9 cellular contexts compared by ENCODE assay signal in the genomic region with DNA sequence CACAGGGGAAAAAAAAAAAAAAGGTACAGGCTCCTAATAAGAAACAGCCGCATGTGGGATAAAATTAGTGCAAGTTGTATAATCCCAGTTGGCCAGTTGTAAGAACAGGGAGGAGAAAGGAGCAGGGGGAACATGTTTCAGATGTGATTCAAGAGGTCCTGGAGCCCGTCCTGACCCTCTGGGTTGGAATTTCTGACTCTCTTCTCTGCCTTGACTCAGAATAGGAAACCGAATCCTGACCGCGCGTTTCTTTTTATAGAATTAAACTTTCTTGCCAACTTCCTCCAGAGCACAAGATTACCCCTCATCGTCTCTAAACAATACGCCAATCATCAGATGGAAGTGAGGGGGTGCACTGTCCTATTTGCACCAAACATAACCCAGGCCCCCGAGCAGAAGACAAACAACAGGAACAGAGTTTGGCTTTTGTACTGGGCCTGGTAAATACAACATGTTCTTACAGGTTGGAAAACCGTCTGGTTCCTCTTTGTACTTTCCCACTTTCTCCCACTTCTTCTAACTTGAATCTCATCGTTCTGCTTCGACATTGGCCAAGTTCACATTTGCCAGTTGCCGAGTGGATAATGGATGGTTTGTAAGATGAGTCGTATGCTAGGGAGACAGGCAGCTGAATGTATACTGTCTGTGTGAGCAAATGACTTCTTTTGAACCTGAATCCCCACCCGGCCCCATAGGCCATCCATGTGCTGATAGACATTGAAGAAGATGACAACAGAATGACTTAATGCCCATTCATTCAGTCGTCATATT. TPM values are rescaled to one million over a fixed set of nuclear protein-coding genes. Genes with fewer than 3 reads are reported as not detected.
A peak's percentile ranks its signal among the peaks of the same experiment; 100 is the strongest.
DNase-seq lines count a peak whose midpoint lies in the region; ATAC-seq and TF ChIP-seq lines count a peak whose summit lies in the region.
"Had no signal": no experiment of that assay in that cellular context is flagged by ENCODE, and none has a peak within 500 bp of the region (broad histone marks: within the 10 kb centered on the region; RNA-seq: fewer than 3 reads in every experiment).

No MANE protein-coding gene starts in this region.

- CTCF ChIA-PET in activated naive CD4-positive, alpha-beta T cell treated with anti-CD3 and anti-CD28 coated beads for 36 hours (lab: Charles Lee): no interaction called here

- H3K4me1 ChIP-seq in BE2C: no peaks in the 10 kb centered on the region

- intact Hi-C loops in activated naive CD4-positive, alpha-beta T cell treated with anti-CD3 and anti-CD28 coated beads for 36 hours (cut with micrococcal nuclease): loop anchor here (1.0 to 5.0 kb wide), 2 partner anchors 39 to 352 kb away; no protein-coding TSS in a partner anchor
- intact Hi-C loops in left cardiac atrium (cut with DNase I): no loop called here

- H3K36me3 ChIP-seq in BE2C: no peaks in the 10 kb centered on the region

- no peaks in the 10 kb centered on the region for H3K36me3 Mint-ChIP-seq in activated naive CD4-positive, alpha-beta T cell treated with anti-CD3 and anti-CD28 coated beads for 36 hours (ENCODE audit: low read depth)
- peaks cover 0 to 2% of the 10 kb centered on the region in 2 donors for H3K36me3 Mint-ChIP-seq in activated T-cell treated with anti-CD3 and anti-CD28 coated beads, Interleukin-2, amount 50 U/mL, for 72 hours (ENCODE audit: insufficient read depth in 2 of 2)

- H3K4me3 Mint-ChIP-seq in activated naive CD4-positive, alpha-beta T cell treated with anti-CD3 and anti-CD28 coated beads for 36 hours: peak overlapping the region; percentile 45
- H3K4me3 Mint-ChIP-seq in activated T-cell treated with anti-CD3 and anti-CD28 coated beads, Interleukin-2, amount 50 U/mL, for 72 hours: peak overlapping the region; percentile 65 to 67

- ATAC-seq in activated T-cell treated with anti-CD3 and anti-CD28 coated beads, Interleukin-2, amount 50 U/mL, for 72 hours (replicated peaks in 1 of 2): peak; percentile 70 to 84
- ATAC-seq in left cardiac atrium (peak; percentile 91 to 94), HG03565 (IDR thresholded peaks at IDR 0.05; ENCODE audit: unreplicated experiment) (no peak)

- no peaks in the 10 kb centered on the region for H3K9me3 Mint-ChIP-seq in activated naive CD4-positive, alpha-beta T cell treated with anti-CD3 and anti-CD28 coated beads for 36 hours
- H3K9me3 Mint-ChIP-seq in activated T-cell treated with anti-CD3 and anti-CD28 coated beads, Interleukin-2, amount 50 U/mL, for 72 hours: peaks cover 0 to 2% of the 10 kb centered on the region in 2 donors

- no peaks in the 10 kb centered on the region for H3K9me3 ChIP-seq in BE2C

- H3K4me1 Mint-ChIP-seq in activated naive CD4-positive, alpha-beta T cell treated with anti-CD3 and anti-CD28 coated beads for 36 hours (ENCODE audit: low read depth): peaks cover 38% of the 10 kb centered on the region
- H3K4me1 Mint-ChIP-seq in activated T-cell treated with anti-CD3 and anti-CD28 coated beads, Interleukin-2, amount 50 U/mL, for 72 hours (ENCODE audit: low read depth): peaks cover 47% of the 10 kb centered on the region

- no peak overlapping the region for H3K4me3 ChIP-seq in BE2C (ENCODE audit: low read depth, low read length)

- H3K27ac Mint-ChIP-seq in activated naive CD4-positive, alpha-beta T cell treated with anti-CD3 and anti-CD28 coated beads for 36 hours: peak overlapping the region; percentile 39
- no peak overlapping the region for H3K27ac Mint-ChIP-seq in activated T-cell treated with anti-CD3 and anti-CD28 coated beads, Interleukin-2, amount 50 U/mL, for 72 hours

- no peaks in the 10 kb centered on the region for H3K27me3 Mint-ChIP-seq in activated naive CD4-positive, alpha-beta T cell treated with anti-CD3 and anti-CD28 coated beads for 36 hours (ENCODE audit: low read depth)
- no peaks in the 10 kb centered on the region for H3K27me3 Mint-ChIP-seq in activated T-cell treated with anti-CD3 and anti-CD28 coated beads, Interleukin-2, amount 50 U/mL, for 72 hours (ENCODE audit: low read depth)

- peak; percentile 50 for DNase-seq in activated naive CD4-positive, alpha-beta T cell treated with anti-CD3 and anti-CD28 coated beads for 36 hours
- DNase-seq in activated naive CD4-positive, alpha-beta T cell treated with Interleukin-2 at 50 U/mL for 16 hours: no peak
- DNase-seq in activated T-cell treated with anti-CD3 and anti-CD28 coated beads, Interleukin-2, amount 50 U/mL, for 72 hours: peak; percentile 27 to 47
- DNase-seq in left cardiac atrium (peak; percentile 67), DMS153 treated with DMSO at 0.1 percent for 48 hours (lab: John Stamatoyannopoulos, UW; ENCODE audit: unreplicated experiment) (no peak), BE2C (no peak)
- peak; percentile 5 to 15 for DNase-seq in stimulated activated CD4-positive, alpha-beta T cell treated with anti-CD3 and anti-CD28 coated beads, Interleukin-2, amount 100 ng/mL, for 48 hours
- DNase-seq: DND-41 had no signal

- TF ChIP-seq CTCF in BE2C (IDR thresholded peaks at IDR 0.05; ENCODE audit: low read depth, low read length): no peak

- no peaks in the 10 kb centered on the region for H3K27me3 ChIP-seq in BE2C

RNA-seq across cellular contexts. Expression of gene MED13L, which starts 42.5 kb away (rescaled TPM):
- total RNA-seq in activated naive CD4-positive, alpha-beta T cell treated with anti-CD3 and anti-CD28 coated beads for 36 hours: 10 to 100 TPM; 42.4 to 46.0 TPM
- 10 to 100 TPM; 72.8 to 74.5 TPM for total RNA-seq in activated T-cell treated with anti-CD3 and anti-CD28 coated beads, Interleukin-2, amount 50 U/mL, for 72 hours
- total RNA-seq in left cardiac atrium: 10 to 100 TPM; 66.0 to 68.3 TPM
- 35.0 TPM for polyA plus RNA-seq in BE2C (2012; ENCODE audit: insufficient read depth, insufficient read length, low read depth)

Comparison
In these comparisons a context has a peak if more than half of its experiments do, and no peak if none do; other contexts are left out.
1. DNase-seq: peak in activated naive CD4-positive, alpha-beta T cell treated with anti-CD3 and anti-CD28 coated beads for 36 hours (single experiment), activated T-cell treated with anti-CD3 and anti-CD28 coated beads, Interleukin-2, amount 50 U/mL, for 72 hours (2 of 2), left cardiac atrium (single experiment) and stimulated activated CD4-positive, alpha-beta T cell treated with anti-CD3 and anti-CD28 coated beads, Interleukin-2, amount 100 ng/mL, for 48 hours (2 of 2); none in activated naive CD4-positive, alpha-beta T cell treated with Interleukin-2 at 50 U/mL for 16 hours (single experiment), DMS153 treated with DMSO at 0.1 percent for 48 hours (single experiment) and BE2C (single experiment).